8 cellular contexts compared by ENCODE assay signal in genomic region chr22:25777870-25778269, GRCh38. TPM values are rescaled to one million over a fixed set of nuclear protein-coding genes. Genes with fewer than 3 reads are reported as not detected.
DNase-seq lines count a peak whose midpoint lies in the region; ATAC-seq and TF ChIP-seq lines count a peak whose summit lies in the region.

No MANE protein-coding gene starts in this region.

- H4K20me1 ChIP-seq in DOHH2 (ENCODE audit: control insufficient read depth, insufficient read depth, low read depth, low read length) (no peaks in the 10 kb centered on the region), SK-N-SH (ENCODE audit: insufficient read depth) (no peaks in the 10 kb centered on the region)

- H2AFZ ChIP-seq in SK-N-SH (ENCODE audit: low read depth): no peak overlapping the region

- H3K36me3 ChIP-seq in DOHH2 (ENCODE audit: control insufficient read depth, low read length) (no peaks in the 10 kb centered on the region), SK-N-SH (replicated peaks in 1 of 2; ENCODE audit: control insufficient read depth in 1 of 2, insufficient read depth in 2 of 2, low read length in 1 of 2) (no peaks in the 10 kb centered on the region)

- ATAC-seq in HG02763 (IDR thresholded peaks at IDR 0.05; ENCODE audit: unreplicated experiment) (no peak), GM19324 (IDR thresholded peaks at IDR 0.05; ENCODE audit: low FRiP score, unreplicated experiment) (no peak)

- H3K4me1 ChIP-seq in DOHH2 (ENCODE audit: control insufficient read depth, low read length): no peaks in the 10 kb centered on the region
- H3K4me1 ChIP-seq in SK-N-SH (ENCODE audit: control insufficient read depth in 1 of 2, insufficient read depth in 2 of 2, low read depth in 1 of 2, low read length in 1 of 2): peaks cover 0 to 45% of the 10 kb centered on the region in 2 experiments; a peak in 2 of 4 replicates

- H3K27ac ChIP-seq in DOHH2 (ENCODE audit: low read depth, low read length) (no peak overlapping the region), SK-N-SH (ENCODE audit: low read depth in 2 of 2, low read length in 1 of 2) (no peak overlapping the region)

- H3K9ac ChIP-seq in SK-N-SH: no peak overlapping the region

- TF ChIP-seq EP300 in SK-N-SH (IDR thresholded peaks at IDR 0.05; ENCODE audit: borderline replicate concordance in 1 of 2, low read depth in 1 of 2, low read length in 1 of 2): no peak

- H3K4me2 ChIP-seq in DOHH2 (ENCODE audit: low read length) (no peak overlapping the region), SK-N-SH (no peak overlapping the region)

- TF ChIP-seq CTCF in DOHH2 (IDR thresholded peaks at IDR 0.05; ENCODE audit: low read depth, low read length, poor library complexity, severe bottlenecking) (peak; percentile 32), SK-N-SH (IDR thresholded peaks at IDR 0.05) (peak; percentile 50)

- DNase-seq in HT1080 (ENCODE audit: low read depth): peak; percentile 47
- DNase-seq in SK-N-SH: peak; percentile 74
- peak; percentile 23 for DNase-seq in foreskin melanocyte
- DNase-seq in UCSD-AML1 (lab: John Stamatoyannopoulos, UW; ENCODE audit: unreplicated experiment): no peak
- no peak for DNase-seq in activated CD4-positive, alpha-beta T cell treated with anti-CD3 and anti-CD28 coated beads, Interleukin-2, amount 50 U/mL, for 4 hours

- H3K27me3 ChIP-seq in DOHH2 (ENCODE audit: control insufficient read depth, low read length) (no peaks in the 10 kb centered on the region), SK-N-SH (ENCODE audit: insufficient read depth) (no peaks in the 10 kb centered on the region)

- H3K79me2 ChIP-seq in DOHH2 (ENCODE audit: control insufficient read depth, low read length) (no peaks in the 10 kb centered on the region), SK-N-SH (ENCODE audit: insufficient read depth) (no peaks in the 10 kb centered on the region)

- no peak overlapping the region for H3K4me3 ChIP-seq in DOHH2 (ENCODE audit: low read length)
- no peak overlapping the region for H3K4me3 ChIP-seq in SK-N-SH (ENCODE audit: low read depth in 2 of 2, low read length in 1 of 2)

- H3K9me3 ChIP-seq in DOHH2 (ENCODE audit: control insufficient read depth, insufficient read depth, low read length) (no peaks in the 10 kb centered on the region), SK-N-SH (no peaks in the 10 kb centered on the region)

- H3K9me2 ChIP-seq in DOHH2 (replicated peaks; ENCODE audit: control insufficient read depth, low read length) (no peaks in the 10 kb centered on the region), SK-N-SH (no peaks in the 10 kb centered on the region)

- 39% methylated on average over 8 of the region's 8 CpGs for WGBS in SK-N-SH (ENCODE audit: low lambda C conversion rate)

- CTCF ChIA-PET in SK-N-SH (lab: Yijun Ruan, JAX): interaction anchor here (0.8 to 6.7 kb wide), 14 partner anchors 9 to 683 kb away, joined by 3 to 45 read pairs (median 4); no protein-coding TSS in a partner anchor

- H3F3A ChIP-seq in DOHH2 (ENCODE audit: control insufficient read depth, insufficient read depth) (no peaks in the 10 kb centered on the region), SK-N-SH (replicated peaks; ENCODE audit: insufficient read depth) (no peaks in the 10 kb centered on the region)

- peak; percentile 65 for TF ChIP-seq RAD21 in SK-N-SH (IDR thresholded peaks at IDR 0.05; ENCODE audit: low read length)

- POLR2A ChIA-PET in SK-N-SH (lab: Yijun Ruan, JAX): no interaction called here

TF ChIP-seq in SK-N-SH, 30 proteins besides CTCF, POLR2A, EP300 and RAD21:
- TF ChIP-seq RCOR1 (IDR thresholded peaks at IDR 0.05; ENCODE audit: low read length) (0 out of 2 replicates have a peak, but pooled peaks have one; percentile 31), FOSL2 (IDR thresholded peaks at IDR 0.05; ENCODE audit: borderline replicate concordance, low read depth) (no peak), GATA2 (CRISPR knock-in tag; IDR thresholded peaks at IDR 0.05) (no peak), RFX5 (IDR thresholded peaks at IDR 0.05; ENCODE audit: low read length) (no peak), SMC3 (IDR thresholded peaks at IDR 0.05; ENCODE audit: low read depth, low read length) (peak; percentile 48), TEAD4 (IDR thresholded peaks at IDR 0.05; ENCODE audit: borderline replicate concordance, insufficient read depth) (no peak), REST (IDR thresholded peaks at IDR 0.05; ENCODE audit: low read depth, low read length) (no peak)
- TF ChIP-seq, protein P1, sequence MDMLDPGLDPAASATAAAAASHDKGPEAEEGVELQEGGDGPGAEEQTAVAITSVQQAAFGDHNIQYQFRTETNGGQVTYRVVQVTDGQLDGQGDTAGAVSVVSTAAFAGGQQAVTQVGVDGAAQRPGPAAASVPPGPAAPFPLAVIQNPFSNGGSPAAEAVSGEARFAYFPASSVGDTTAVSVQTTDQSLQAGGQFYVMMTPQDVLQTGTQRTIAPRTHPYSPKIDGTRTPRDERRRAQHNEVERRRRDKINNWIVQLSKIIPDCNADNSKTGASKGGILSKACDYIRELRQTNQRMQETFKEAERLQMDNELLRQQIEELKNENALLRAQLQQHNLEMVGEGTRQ (IDR thresholded peaks at IDR 0.05; ENCODE audit: borderline replicate concordance, low read depth, low read length): no peak

RNA-seq across cellular contexts. Expression of gene MYO18B, which starts 35.9 kb away (rescaled TPM):
- total RNA-seq in HT1080 (2014; rRNA removed; shearing (Covaris generic)): 1.9 and 2.3 TPM in 2 replicates
- polyA plus RNA-seq in HT1080 (2015; cell fraction: cytosol; rRNA removed): 1.2 and 1.7 TPM in 2 replicates
- 6.5 and 9.1 TPM in 2 replicates for polyA plus RNA-seq in HT1080 (2015; cell fraction: nucleus; rRNA removed)
- polyA plus RNA-seq in SK-N-SH (2012; rRNA removed): 0.05 and 0.10 TPM in 2 replicates
- polyA plus RNA-seq in SK-N-SH (2012; cell fraction: cytosol; rRNA removed): 0.04 TPM in 2 replicates
- 0.26 TPM in 2 replicates for polyA plus RNA-seq in SK-N-SH (2012; cell fraction: nucleus; rRNA removed)

Comparison
In these comparisons a context has a peak if more than half of its experiments do, and no peak if none do; other contexts are left out.
1. DNase-seq: peak in HT1080 (single experiment), SK-N-SH (single experiment) and foreskin melanocyte (single experiment); none in UCSD-AML1 (single experiment) and activated CD4-positive, alpha-beta T cell treated with anti-CD3 and anti-CD28 coated beads, Interleukin-2, amount 50 U/mL, for 4 hours (0 of 2).